ENCODE assay signal across 15 cellular contexts in genomic region chr6:111791415-111791814, GRCh38.
A peak's percentile ranks its signal among the peaks of the same experiment; 100 is the strongest.
DNase-seq lines count a peak whose midpoint lies in the region; ATAC-seq lines count a peak whose summit lies in the region.
"Had no signal": no experiment of that assay in that cellular context is flagged by ENCODE, and none has a peak within 500 bp of the region (broad histone marks: within the 10 kb centered on the region; RNA-seq: fewer than 3 reads in every experiment).

No MANE protein-coding gene starts in this region.

- H3K9ac ChIP-seq in adipocyte (ENCODE audit: low read length), result no peak overlapping the region

- ATAC-seq in GM19023 (IDR thresholded peaks at IDR 0.05; ENCODE audit: unreplicated experiment) (no peak), GM21528 (IDR thresholded peaks at IDR 0.05; ENCODE audit: low FRiP score, unreplicated experiment) (no peak)
- ATAC-seq: left lobe of liver had no signal

- no peaks in the 10 kb centered on the region for H3K27me3 ChIP-seq in adipocyte (replicated peaks; ENCODE audit: control insufficient read depth, insufficient read depth, low read length)
- H3K27me3 ChIP-seq: upper lobe of left lung had no signal

- no peaks in the 10 kb centered on the region for H3K9me3 ChIP-seq in adipocyte (ENCODE audit: control insufficient read depth, low read length)
- H3K9me3 ChIP-seq: upper lobe of left lung had no signal

- DNase-seq in EL, result peak; percentile 82
- DNase-seq in HT1080 (ENCODE audit: low read depth), result peak; percentile 24
- DNase-seq in adipocyte (ENCODE audit: low read depth), result peak; percentile 18
- peak; percentile 21 for DNase-seq in kidney glomerular epithelial cell (lab: John Stamatoyannopoulos, UW)
- DNase-seq in activated gamma-delta T cell (lab: John Stamatoyannopoulos, UW), result no peak
- no peak for DNase-seq in iPS-NIHi7 (ENCODE audit: extremely low spot score)
- DNase-seq: COR-L47; effector CD4-positive, alpha-beta T cell; NCI-H345; stimulated activated CD4-positive, alpha-beta T cell treated with anti-CD3 and anti-CD28 coated beads, Interleukin-12 subunit alpha, Interleukin-12 subunit beta, amount 100 ng/mL, for 4 hours; T-helper 2 cell; upper lobe of left lung had no signal

- no peaks in the 10 kb centered on the region for H3K36me3 ChIP-seq in adipocyte (ENCODE audit: control insufficient read depth, insufficient read depth, low read length, severe bottlenecking)
- H3K36me3 ChIP-seq: upper lobe of left lung had no signal

- H3K4me1 ChIP-seq in adipocyte (ENCODE audit: control insufficient read depth, insufficient read depth, low read length), result peaks cover 45% of the 10 kb centered on the region

- H3K4me3 ChIP-seq in adipocyte (ENCODE audit: low read length), result no peak overlapping the region
- H3K4me3 ChIP-seq: upper lobe of left lung had no signal

Comparison
In these comparisons a context has a peak if more than half of its experiments do, and no peak if none do; other contexts are left out.
1. DNase-seq: peak in EL (single experiment), HT1080 (single experiment), adipocyte (single experiment) and kidney glomerular epithelial cell (single experiment); none in activated gamma-delta T cell (single experiment) and iPS-NIHi7 (single experiment).